8 cellular contexts compared by ENCODE assay signal in the genomic region with DNA sequence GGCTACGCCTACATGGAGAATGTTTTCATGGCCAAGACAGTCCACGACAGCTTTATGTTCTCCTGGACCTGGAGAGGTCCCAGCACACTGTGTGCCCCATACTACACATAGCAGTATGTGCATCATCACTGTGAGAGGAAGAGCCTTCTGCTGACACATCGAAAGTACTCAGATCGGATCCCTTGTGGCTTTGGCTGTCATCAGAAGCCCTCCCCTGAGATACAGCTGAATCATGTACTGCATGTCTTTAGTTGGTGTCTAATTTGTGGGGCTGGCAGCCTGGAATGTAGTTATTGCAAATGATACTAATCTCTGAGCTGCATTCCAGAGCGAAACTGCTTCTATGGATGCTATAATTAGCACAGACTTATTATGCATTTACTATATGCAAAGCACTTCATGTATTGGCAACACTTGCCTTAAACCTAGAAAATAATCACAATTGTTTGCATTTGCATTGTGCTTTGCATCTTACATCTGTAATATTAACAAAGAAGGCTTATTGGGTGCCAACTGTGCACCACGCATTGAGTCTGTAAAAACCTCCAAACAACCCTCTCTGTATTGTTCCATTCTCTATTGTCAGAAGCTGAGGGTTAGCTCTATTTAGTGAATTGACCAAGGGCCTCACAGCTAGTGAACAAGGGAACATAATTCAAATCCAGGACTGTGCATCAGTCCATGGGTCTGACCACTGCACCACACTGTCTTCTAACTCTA.
A peak's percentile ranks its signal among the peaks of the same experiment; 100 is the strongest.
DNase-seq lines count a peak whose midpoint lies in the region; ATAC-seq and TF ChIP-seq lines count a peak whose summit lies in the region.

No MANE protein-coding gene starts in this region.

- no peaks in the 10 kb centered on the region for H3K27me3 Mint-ChIP-seq in Calu3 (ENCODE audit: unreplicated experiment)

- no peak for TF ChIP-seq CTCF in KMS-11 (conservative IDR thresholded peaks at IDR 0.05; ENCODE audit: low read depth, low read length)
- TF ChIP-seq CTCF in foreskin fibroblast (IDR thresholded peaks at IDR 0.05; ENCODE audit: low read depth, low read length): no peak
- no peak for TF ChIP-seq CTCF in Calu3 (IDR thresholded peaks at IDR 0.05; ENCODE audit: unreplicated experiment)

- H3K4me1 ChIP-seq in KMS-11 (ENCODE audit: low read depth, poor library complexity, severe bottlenecking): peaks cover 34% of the 10 kb centered on the region

- CTCF ChIA-PET in Calu3 (lab: Charles Lee): no interaction called here

- H2AFZ ChIP-seq in KMS-11 (ENCODE audit: low read depth): no peak overlapping the region

- no peaks in the 10 kb centered on the region for H3K9me3 Mint-ChIP-seq in Calu3 (ENCODE audit: low read depth, unreplicated experiment)

- H3K4me2 ChIP-seq in KMS-11: peak overlapping the region; percentile 73

- intact Hi-C loops in Calu3 (cut with micrococcal nuclease; ENCODE audit: unreplicated experiment): no loop called here

- H3K4me1 Mint-ChIP-seq in Calu3 (ENCODE audit: low read depth, unreplicated experiment): no peaks in the 10 kb centered on the region

- peak; percentile 91 for ATAC-seq in GM21619 (IDR thresholded peaks at IDR 0.05; ENCODE audit: unreplicated experiment)

- DNase-seq in GDM1 (lab: John Stamatoyannopoulos, UW): peak; percentile 82
- DNase-seq in activated CD4-positive, alpha-beta T cell treated with anti-CD3 and anti-CD28 coated beads, Interleukin-2, amount 50 U/mL, for 48 hours: peak; percentile 48 to 66
- DNase-seq in foreskin fibroblast: peak; percentile 95 to 96
- DNase-seq in stimulated activated CD4-positive, alpha-beta T cell treated with anti-CD3 and anti-CD28 coated beads, Interleukin-12 subunit alpha, Interleukin-12 subunit beta, amount 100 ng/mL, for 48 hours (ENCODE audit: low read depth in 2 of 3, low spot score in 1 of 3): peak; percentile 44 to 60 (median 53)
- DNase-seq in NCI-H2029 treated with DMSO at 0.1 percent for 48 hours (lab: John Stamatoyannopoulos, UW): no peak
- DNase-seq in Calu3: no peak

- no peak overlapping the region for H3K27ac Mint-ChIP-seq in Calu3 (ENCODE audit: unreplicated experiment)

- no peak overlapping the region for H3K4me3 ChIP-seq in KMS-11 (IDR thresholded peaks at IDR 0.05; ENCODE audit: insufficient read depth, low read depth, low read length)
- peak overlapping the region in 1 of 2 donors; percentile 34 for H3K4me3 ChIP-seq in foreskin fibroblast (ENCODE audit: low read depth in 1 of 2, low read length in 2 of 2)

- no peaks in the 10 kb centered on the region for H3K79me2 ChIP-seq in KMS-11 (ENCODE audit: insufficient read depth, low read depth)

- peak overlapping the region; percentile 41; the same call in 1 of the 2 replicates for H3K9ac ChIP-seq in KMS-11

- no peaks in the 10 kb centered on the region for H3K27me3 ChIP-seq in KMS-11 (ENCODE audit: insufficient read depth, low read depth)

- no peaks in the 10 kb centered on the region for H3K36me3 ChIP-seq in KMS-11 (ENCODE audit: insufficient read depth)

- peak overlapping the region; percentile 80 for H3K27ac ChIP-seq in KMS-11

- no peaks in the 10 kb centered on the region for H4K20me1 ChIP-seq in KMS-11 (ENCODE audit: insufficient read depth)

- peaks cover 10% of the 10 kb centered on the region for H3K36me3 Mint-ChIP-seq in Calu3 (ENCODE audit: insufficient read depth, unreplicated experiment)

- no TSS peak for BruUV-seq in Calu3 (replicated peaks; lab: Mats Ljungman, UMichigan)

- H3K4me3 Mint-ChIP-seq in Calu3 (ENCODE audit: low read depth, unreplicated experiment): no peak overlapping the region

Comparison
In these comparisons a context has a peak if more than half of its experiments do, and no peak if none do; other contexts are left out.
1. DNase-seq: peak in GDM1 (single experiment), activated CD4-positive, alpha-beta T cell treated with anti-CD3 and anti-CD28 coated beads, Interleukin-2, amount 50 U/mL, for 48 hours (2 of 2), foreskin fibroblast (2 of 2) and stimulated activated CD4-positive, alpha-beta T cell treated with anti-CD3 and anti-CD28 coated beads, Interleukin-12 subunit alpha, Interleukin-12 subunit beta, amount 100 ng/mL, for 48 hours (3 of 3); none in NCI-H2029 treated with DMSO at 0.1 percent for 48 hours (single experiment) and Calu3 (single experiment).